24 cellular contexts compared by ENCODE assay signal in the genomic region with DNA sequence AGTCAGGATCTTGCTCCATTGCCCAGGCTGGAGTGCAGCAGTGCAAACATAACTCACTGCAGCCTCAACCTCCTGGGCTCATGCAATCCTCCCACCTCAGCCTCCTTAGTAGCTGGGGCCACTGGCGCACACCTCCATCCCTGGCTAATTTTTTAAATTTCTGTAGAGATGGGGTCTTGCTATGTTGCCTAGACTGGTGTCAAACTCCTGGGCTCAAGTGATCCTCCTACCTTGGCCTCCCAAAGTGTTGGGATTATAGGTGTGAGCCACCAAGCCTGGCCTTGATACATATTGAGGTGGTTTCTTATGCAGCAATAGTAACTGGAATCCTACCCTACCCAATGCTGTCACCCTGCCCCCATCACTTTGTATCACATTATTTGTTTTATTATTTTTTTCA. TPM values are rescaled to one million over a fixed set of nuclear protein-coding genes. Genes with fewer than 3 reads are reported as not detected.
"Had no signal": no experiment of that assay in that cellular context is flagged by ENCODE, and none has a peak within 500 bp of the region (broad histone marks: within the 10 kb centered on the region; RNA-seq: fewer than 3 reads in every experiment).

No MANE protein-coding gene starts in this region.

- ATAC-seq: activated CD4-positive, CD25-positive, alpha-beta regulatory T cell treated with anti-CD3 and anti-CD28 coated beads, Interleukin-2, amount 50 U/mL, for 24 hours; activated naive CD4-positive, alpha-beta T cell treated with anti-CD3 and anti-CD28 coated beads, Interleukin-2, amount 50 U/mL, for 72 hours; activated T-cell treated with anti-CD3 and anti-CD28 coated beads, Interleukin-2, amount 50 U/mL, for 72 hours; effector memory CD8-positive, alpha-beta T cell; foreskin keratinocyte; gastrocnemius medialis; T-helper 17 cell had no signal

- H3K27me3 Mint-ChIP-seq: activated T-cell treated with anti-CD3 and anti-CD28 coated beads, Interleukin-2, amount 50 U/mL, for 24 hours had no signal

- H3K4me1 ChIP-seq: foreskin keratinocyte had no signal

- H3K9me3 ChIP-seq: esophagus muscularis mucosa, gastrocnemius medialis had no signal

- H3K36me3 Mint-ChIP-seq: activated naive CD4-positive, alpha-beta T cell treated with anti-CD3 and anti-CD28 coated beads, Interleukin-2, amount 10 ng/mL, durations not matched to agents 7 days and 5 days; activated naive CD4-positive, alpha-beta T cell treated with anti-CD3 and anti-CD28 coated beads, Interleukin-2, amount 50 U/mL, for 72 hours; activated naive CD8-positive, alpha-beta T cell treated with anti-CD3 and anti-CD28 coated beads, Interleukin-2, amount 10 ng/mL, durations not matched to agents 7 days and 5 days had no signal

- H3K36me3 ChIP-seq: brain microvascular endothelial cell, esophagus muscularis mucosa, gastrocnemius medialis had no signal

- H3K4me3 ChIP-seq: coronary artery, dorsolateral prefrontal cortex, esophagus muscularis mucosa, gastrocnemius medialis had no signal

- H3K9me3 Mint-ChIP-seq: activated B cell treated with CpG ODN at 0.5 μM for 24 hours; activated CD4-positive, alpha-beta memory T cell treated with anti-CD3 and anti-CD28 coated beads, Interleukin-2, amount 10 ng/mL, durations not matched to agents 7 days and 5 days; activated CD4-positive, alpha-beta T cell treated with anti-CD3 and anti-CD28 coated beads, Interleukin-2, amount 10 ng/mL, durations not matched to agents 24 days and 14 days; activated naive CD4-positive, alpha-beta T cell treated with anti-CD3 and anti-CD28 coated beads, Interleukin-2, amount 10 ng/mL, durations not matched to agents 7 days and 5 days; activated naive CD4-positive, alpha-beta T cell treated with anti-CD3 and anti-CD28 coated beads, Interleukin-2, amount 50 U/mL, for 72 hours; activated naive CD8-positive, alpha-beta T cell treated with anti-CD3 and anti-CD28 coated beads, Interleukin-2, amount 10 ng/mL, durations not matched to agents 7 days and 5 days; activated T-cell treated with anti-CD3 and anti-CD28 coated beads, Interleukin-2, amount 50 U/mL, for 24 hours; activated T-cell treated with anti-CD3 and anti-CD28 coated beads, Interleukin-2, amount 50 U/mL, for 72 hours; central memory CD8-positive, alpha-beta T cell; dendritic cell treated with granulocyte-macrophage colony-stimulating factor and Interleukin-4, amounts not matched to agents 40 ng/mL and 50 ng/mL, for 4 days; effector memory CD8-positive, alpha-beta T cell had no signal

- H3K27ac Mint-ChIP-seq: activated B cell treated with CpG ODN at 0.5 μM for 24 hours; activated CD4-positive, alpha-beta memory T cell treated with anti-CD3 and anti-CD28 coated beads, Interleukin-2, amount 10 ng/mL, durations not matched to agents 7 days and 5 days; activated CD4-positive, alpha-beta T cell treated with anti-CD3 and anti-CD28 coated beads, Interleukin-2, amount 10 ng/mL, durations not matched to agents 24 days and 14 days; activated naive CD4-positive, alpha-beta T cell treated with anti-CD3 and anti-CD28 coated beads, Interleukin-2, amount 10 ng/mL, durations not matched to agents 7 days and 5 days; activated naive CD4-positive, alpha-beta T cell treated with anti-CD3 and anti-CD28 coated beads, Interleukin-2, amount 50 U/mL, for 72 hours; activated naive CD8-positive, alpha-beta T cell treated with anti-CD3 and anti-CD28 coated beads, Interleukin-2, amount 10 ng/mL, durations not matched to agents 7 days and 5 days; activated T-cell treated with anti-CD3 and anti-CD28 coated beads, Interleukin-2, amount 50 U/mL, for 24 hours; activated T-cell treated with anti-CD3 and anti-CD28 coated beads, Interleukin-2, amount 50 U/mL, for 72 hours; dendritic cell treated with granulocyte-macrophage colony-stimulating factor and Interleukin-4, amounts not matched to agents 40 ng/mL and 50 ng/mL, for 4 days; effector memory CD8-positive, alpha-beta T cell had no signal

- H3K4me1 Mint-ChIP-seq: activated B cell treated with CpG ODN at 0.5 μM for 24 hours; activated CD4-positive, alpha-beta memory T cell treated with anti-CD3 and anti-CD28 coated beads, Interleukin-2, amount 10 ng/mL, durations not matched to agents 7 days and 5 days; activated CD4-positive, alpha-beta T cell treated with anti-CD3 and anti-CD28 coated beads, Interleukin-2, amount 10 ng/mL, durations not matched to agents 24 days and 14 days; activated naive CD4-positive, alpha-beta T cell treated with anti-CD3 and anti-CD28 coated beads, Interleukin-2, amount 10 ng/mL, durations not matched to agents 7 days and 5 days; activated naive CD8-positive, alpha-beta T cell treated with anti-CD3 and anti-CD28 coated beads, Interleukin-2, amount 10 ng/mL, durations not matched to agents 7 days and 5 days; central memory CD8-positive, alpha-beta T cell; T-helper 17 cell had no signal

- H3K4me3 Mint-ChIP-seq: activated B cell treated with CpG ODN at 0.5 μM for 24 hours; activated CD4-positive, alpha-beta memory T cell treated with anti-CD3 and anti-CD28 coated beads, Interleukin-2, amount 10 ng/mL, durations not matched to agents 7 days and 5 days; activated CD4-positive, alpha-beta T cell treated with anti-CD3 and anti-CD28 coated beads, Interleukin-2, amount 10 ng/mL, durations not matched to agents 24 days and 14 days; activated naive CD4-positive, alpha-beta T cell treated with anti-CD3 and anti-CD28 coated beads, Interleukin-2, amount 10 ng/mL, durations not matched to agents 7 days and 5 days; activated naive CD8-positive, alpha-beta T cell treated with anti-CD3 and anti-CD28 coated beads, Interleukin-2, amount 10 ng/mL, durations not matched to agents 7 days and 5 days; activated T-cell treated with anti-CD3 and anti-CD28 coated beads, Interleukin-2, amount 50 U/mL, for 24 hours; activated T-cell treated with anti-CD3 and anti-CD28 coated beads, Interleukin-2, amount 50 U/mL, for 72 hours; central memory CD8-positive, alpha-beta T cell; dendritic cell treated with granulocyte-macrophage colony-stimulating factor and Interleukin-4, amounts not matched to agents 40 ng/mL and 50 ng/mL, for 4 days; effector memory CD8-positive, alpha-beta T cell; T-helper 17 cell had no signal

- DNase-seq: activated B cell treated with CpG ODN at 0.5 μM for 24 hours; activated CD4-positive, alpha-beta memory T cell treated with anti-CD3 and anti-CD28 coated beads, Interleukin-2, amount 10 ng/mL, durations not matched to agents 7 days and 5 days; activated CD4-positive, alpha-beta T cell treated with anti-CD3 and anti-CD28 coated beads, Interleukin-2, amount 10 ng/mL, durations not matched to agents 24 days and 14 days; activated CD8-positive, alpha-beta memory T cell treated with anti-CD3 and anti-CD28 coated beads, Interleukin-2, amount 50 U/mL, for 48 hours; activated gamma-delta T cell; activated naive CD4-positive, alpha-beta T cell; activated naive CD4-positive, alpha-beta T cell treated with anti-CD3 and anti-CD28 coated beads, Interleukin-2, amount 10 ng/mL, durations not matched to agents 7 days and 5 days; activated naive CD8-positive, alpha-beta T cell treated with anti-CD3 and anti-CD28 coated beads, Interleukin-2, amount 10 ng/mL, durations not matched to agents 7 days and 5 days; activated T-cell treated with anti-CD3 and anti-CD28 coated beads for 4 hours; activated T-cell treated with anti-CD3 and anti-CD28 coated beads, Interleukin-2, amount 50 U/mL, for 24 hours; activated T-cell treated with anti-CD3 and anti-CD28 coated beads, Interleukin-2, amount 50 U/mL, for 72 hours; brain microvascular endothelial cell; dorsolateral prefrontal cortex; effector memory CD8-positive, alpha-beta T cell; foreskin keratinocyte; gastrocnemius medialis; T-helper 1 cell; T-helper 17 cell had no signal

- H3K27me3 ChIP-seq: esophagus muscularis mucosa had no signal

- H3K27ac ChIP-seq: brain microvascular endothelial cell, coronary artery, dorsolateral prefrontal cortex, foreskin keratinocyte, gastrocnemius medialis had no signal

RNA-seq across cellular contexts. Expression of a gene that starts 32.4 kb away (rescaled TPM):
- total RNA-seq: activated B cell treated with CpG ODN at 0.5 μM for 24 hours; activated CD4-positive, alpha-beta T cell treated with anti-CD3 and anti-CD28 coated beads, Interleukin-2, amount 10 ng/mL, durations not matched to agents 24 days and 14 days; foreskin keratinocyte; T-helper 17 cell had no signal
- polyA plus RNA-seq: foreskin keratinocyte had no signal
